Comparison of ENCODE assay signal across 8 cellular contexts in genomic region chr11:3021125-3021524, GRCh38. TPM values are rescaled to one million over a fixed set of nuclear protein-coding genes. Genes with fewer than 3 reads are reported as not detected.
DNase-seq lines count a peak whose midpoint lies in the region; ATAC-seq and TF ChIP-seq lines count a peak whose summit lies in the region.

No MANE protein-coding gene starts in this region.

- H3K27ac Mint-ChIP-seq in activated T-helper 17 cell treated with anti-CD3 and anti-CD28 coated beads, Interleukin-2, amount 50 U/mL, for 72 hours, result peak overlapping the region; percentile 78
- no peak overlapping the region for H3K27ac Mint-ChIP-seq in stimulated activated naive CD8-positive, alpha-beta T cell treated with anti-CD3 and anti-CD28 coated beads, Interleukin-15, amount 100 ng/mL, for 72 hours

- H3K27me3 ChIP-seq in vagina, result no peaks in the 10 kb centered on the region

- peaks cover 4% of the 10 kb centered on the region for H3K4me1 ChIP-seq in vagina

- TF ChIP-seq CTCF in vagina (IDR thresholded peaks at IDR 0.05), result peak in 1 of 3 experiments; percentile 19

- H3K4me3 Mint-ChIP-seq in activated T-helper 17 cell treated with anti-CD3 and anti-CD28 coated beads, Interleukin-2, amount 50 U/mL, for 72 hours, result no peak overlapping the region
- no peak overlapping the region for H3K4me3 Mint-ChIP-seq in stimulated activated naive CD8-positive, alpha-beta T cell treated with anti-CD3 and anti-CD28 coated beads, Interleukin-15, amount 100 ng/mL, for 72 hours

- no peaks in the 10 kb centered on the region for H3K9me3 Mint-ChIP-seq in activated T-helper 17 cell treated with anti-CD3 and anti-CD28 coated beads, Interleukin-2, amount 50 U/mL, for 72 hours
- no peaks in the 10 kb centered on the region for H3K9me3 Mint-ChIP-seq in stimulated activated naive CD8-positive, alpha-beta T cell treated with anti-CD3 and anti-CD28 coated beads, Interleukin-15, amount 100 ng/mL, for 72 hours

- H3K4me1 Mint-ChIP-seq in activated T-helper 17 cell treated with anti-CD3 and anti-CD28 coated beads, Interleukin-2, amount 50 U/mL, for 72 hours, result peaks cover 19% of the 10 kb centered on the region
- H3K4me1 Mint-ChIP-seq in stimulated activated naive CD8-positive, alpha-beta T cell treated with anti-CD3 and anti-CD28 coated beads, Interleukin-15, amount 100 ng/mL, for 72 hours, result peaks cover 77% of the 10 kb centered on the region

- peaks cover 96% of the 10 kb centered on the region for H3K36me3 Mint-ChIP-seq in activated T-helper 17 cell treated with anti-CD3 and anti-CD28 coated beads, Interleukin-2, amount 50 U/mL, for 72 hours (ENCODE audit: low read depth)

- peak; percentile 14 to 16 for DNase-seq in activated CD8-positive, alpha-beta memory T cell treated with anti-CD3 and anti-CD28 coated beads for 1 hour (ENCODE audit: extremely low read depth in 1 of 2, low read depth in 1 of 2)
- no peak for DNase-seq in activated CD8-positive, alpha-beta memory T cell treated with anti-CD3 and anti-CD28 coated beads, Interleukin-2, amount 50 U/mL, for 48 hours
- peak; percentile 46 for DNase-seq in M059J (ENCODE audit: low read depth)
- peak; percentile 29 for DNase-seq in left ventricle myocardium superior
- no peak for DNase-seq in stimulated activated naive CD8-positive, alpha-beta T cell treated with anti-CD3 and anti-CD28 coated beads, Interleukin-15, amount 100 ng/mL, for 72 hours
- no peak for DNase-seq in vagina (ENCODE audit: extremely low spot score in 2 of 2)

- H3K36me3 ChIP-seq in vagina, result peaks cover 0 to 45% of the 10 kb centered on the region in 2 donors

- TF ChIP-seq POLR2A in vagina (IDR thresholded peaks at IDR 0.05), result no peak

- H3K27me3 Mint-ChIP-seq in activated T-helper 17 cell treated with anti-CD3 and anti-CD28 coated beads, Interleukin-2, amount 50 U/mL, for 72 hours, result no peaks in the 10 kb centered on the region
- no peaks in the 10 kb centered on the region for H3K27me3 Mint-ChIP-seq in stimulated activated naive CD8-positive, alpha-beta T cell treated with anti-CD3 and anti-CD28 coated beads, Interleukin-15, amount 100 ng/mL, for 72 hours

- ATAC-seq in activated T-helper 17 cell treated with anti-CD3 and anti-CD28 coated beads, Interleukin-2, amount 50 U/mL, for 72 hours (replicated peaks), result peak; percentile 63
- peak; percentile 78 for ATAC-seq in left ventricle myocardium superior
- ATAC-seq in stimulated activated naive CD8-positive, alpha-beta T cell treated with anti-CD3 and anti-CD28 coated beads, Interleukin-15, amount 100 ng/mL, for 72 hours, result peak; percentile 41
- ATAC-seq in GM19452 (IDR thresholded peaks at IDR 0.05; ENCODE audit: unreplicated experiment), result no peak

- no peak overlapping the region for H3K27ac ChIP-seq in vagina

- no peak overlapping the region for H3K4me3 ChIP-seq in vagina

- H3K9me3 ChIP-seq in vagina, result no peaks in the 10 kb centered on the region

- intact Hi-C loops in left ventricle myocardium superior (cut with micrococcal nuclease) (no loop called here), vagina (cut with DNase I) (no loop called here)

RNA-seq across cellular contexts. Expression of gene NAP1L4, which starts 29.0 kb away (rescaled TPM):
- total RNA-seq in M059J (2014; rRNA removed; shearing (Covaris generic)), result 91.7 and 120 TPM in 2 replicates
- 100 to 1,000 TPM; 301 to 344 TPM for total RNA-seq in activated T-helper 17 cell treated with anti-CD3 and anti-CD28 coated beads, Interleukin-2, amount 50 U/mL, for 72 hours
- total RNA-seq in left ventricle myocardium superior (173 TPM), vagina (108 TPM)

RNA-seq across cellular contexts. Expression of gene CARS1, which starts 36.1 kb away (rescaled TPM):
- total RNA-seq in M059J (2014; rRNA removed; shearing (Covaris generic)), result 36.9 and 58.8 TPM in 2 replicates
- 10 to 100 TPM; 81.4 to 84.9 TPM for total RNA-seq in activated T-helper 17 cell treated with anti-CD3 and anti-CD28 coated beads, Interleukin-2, amount 50 U/mL, for 72 hours
- total RNA-seq in left ventricle myocardium superior (12.4 TPM), vagina (26.0 TPM)

Comparison
In these comparisons a context has a peak if more than half of its experiments do, and no peak if none do; other contexts are left out.
1. DNase-seq: peak in activated CD8-positive, alpha-beta memory T cell treated with anti-CD3 and anti-CD28 coated beads for 1 hour (2 of 2), M059J (single experiment) and left ventricle myocardium superior (single experiment); none in activated CD8-positive, alpha-beta memory T cell treated with anti-CD3 and anti-CD28 coated beads, Interleukin-2, amount 50 U/mL, for 48 hours (single experiment), stimulated activated naive CD8-positive, alpha-beta T cell treated with anti-CD3 and anti-CD28 coated beads, Interleukin-15, amount 100 ng/mL, for 72 hours (0 of 2) and vagina (0 of 2).